ENCODE assay signal across 10 cellular contexts in genomic region chr14:23366163-23366921, GRCh38. TPM values are rescaled to one million over a fixed set of nuclear protein-coding genes. Genes with fewer than 3 reads are reported as not detected.
DNase-seq lines count a peak whose midpoint lies in the region; ATAC-seq and TF ChIP-seq lines count a peak whose summit lies in the region.
"Had no signal": no experiment of that assay in that cellular context is flagged by ENCODE, and none has a peak within 500 bp of the region (broad histone marks: within the 10 kb centered on the region; RNA-seq: fewer than 3 reads in every experiment).

No MANE protein-coding gene starts in this region.

- no peaks in the 10 kb centered on the region for H3K4me1 Mint-ChIP-seq in natural killer cell

- H3K4me3 ChIP-seq in prostate gland = peak overlapping the region; percentile 48 to 55

- H3K4me1 ChIP-seq in ES-I3 (ENCODE audit: insufficient read depth, low read length) (peaks cover 13% of the 10 kb centered on the region), prostate gland (replicated peaks) (peaks cover 6% of the 10 kb centered on the region)

- H3K9me3 ChIP-seq in ES-I3 (ENCODE audit: control insufficient read depth, insufficient read depth, low read length) (no peaks in the 10 kb centered on the region), prostate gland (no peaks in the 10 kb centered on the region)

- TF ChIP-seq POLR2A in prostate gland (IDR thresholded peaks at IDR 0.05) = peak; percentile 82

- no peak overlapping the region for H3K27ac Mint-ChIP-seq in natural killer cell

- no peak for TF ChIP-seq CTCF in prostate gland (IDR thresholded peaks at IDR 0.05)
- no peak for TF ChIP-seq CTCF in natural killer cell (IDR thresholded peaks at IDR 0.05)

- intact Hi-C loops in prostate gland (cut with DNase I) (no loop called here), natural killer cell (cut with micrococcal nuclease) (no loop called here)

- H3K27ac ChIP-seq in prostate gland = peak overlapping the region; percentile 97 to 98

- H3K36me3 Mint-ChIP-seq in natural killer cell = no peaks in the 10 kb centered on the region

- no peaks in the 10 kb centered on the region for H3K9me3 Mint-ChIP-seq in natural killer cell

- no peaks in the 10 kb centered on the region for H3K27me3 ChIP-seq in prostate gland (replicated peaks; ENCODE audit: insufficient read depth)

- peak in 49 of 56 donors; percentile 19 to 84 (median 72) for DNase-seq in amygdala (lab: John Stamatoyannopoulos, UW)
- peak; percentile 69 for DNase-seq in hepatic stellate cell (ENCODE audit: low spot score)
- DNase-seq in prostate gland (ENCODE audit: low spot score) = peak; percentile 79
- no peak for DNase-seq in activated CD8-positive, alpha-beta memory T cell treated with anti-CD3 and anti-CD28 coated beads for 24 hours
- no peak for DNase-seq in germinal center (ENCODE audit: low spot score)
- no peak for DNase-seq in natural killer cell

- ATAC-seq in GM21447 (IDR thresholded peaks at IDR 0.05; ENCODE audit: unreplicated experiment) (no peak), natural killer cell (no peak)

- 4% methylated on average over 48 of the region's 48 CpGs for WGBS in prostate gland

- H3K27me3 Mint-ChIP-seq in natural killer cell (ENCODE audit: low read depth in 2 of 2) = peaks cover 28 to 34% of the 10 kb centered on the region in 2 donors

- H3K9ac ChIP-seq in ES-I3 (ENCODE audit: low read depth, low read length) = peak overlapping the region; percentile 89

- H3K36me3 ChIP-seq in ES-I3 (ENCODE audit: insufficient read depth, low read length) = no peaks in the 10 kb centered on the region
- H3K36me3 ChIP-seq in prostate gland = no peaks in the 10 kb centered on the region

- H3K4me3 Mint-ChIP-seq in natural killer cell = no peak overlapping the region

RNA-seq across cellular contexts. Expression of gene EFS, which starts 1.4 kb away (rescaled TPM):
- total RNA-seq in prostate gland (10 to 100 TPM; 26.5 to 53.2 TPM), natural killer cell (not detected)
- total RNA-seq: SK-MEL-5 had no signal

RNA-seq across cellular contexts. Expression of gene IL25, which starts 6.3 kb away (rescaled TPM):
- total RNA-seq in prostate gland = not detected
- not detected for total RNA-seq in natural killer cell
- total RNA-seq: renal cortical epithelial cell, SK-MEL-5 had no signal

RNA-seq across cellular contexts. Expression of gene CMTM5, which starts 10.5 kb away (rescaled TPM):
- total RNA-seq in prostate gland = 1 to 10 TPM in 1 of 2 donors, not detected in 1; 1.5 TPM
- 1 to 10 TPM in 2 of 3 donors, not detected in 1; 2.9 to 4.5 TPM for total RNA-seq in natural killer cell
- total RNA-seq: renal cortical epithelial cell, SK-MEL-5 had no signal

RNA-seq across cellular contexts. Expression of gene SLC22A17, which starts 13.7 kb away (rescaled TPM):
- total RNA-seq in prostate gland (100 to 1,000 TPM; 207 to 351 TPM), natural killer cell (under 1 TPM in 2 of 3 donors, not detected in 1; 0.28 to 1.00 TPM)

RNA-seq across cellular contexts. Expression of gene MYH6, which starts 41.7 kb away (rescaled TPM):
- total RNA-seq in prostate gland (1 to 10 TPM in 1 of 2 donors, not detected in 1; 3.1 TPM), natural killer cell (not detected)
- total RNA-seq: renal cortical epithelial cell, SK-MEL-5 had no signal

Comparison
In these comparisons a context has a peak if more than half of its experiments do, and no peak if none do; other contexts are left out.
1. DNase-seq: peak in amygdala (49 of 56), hepatic stellate cell (single experiment) and prostate gland (single experiment); none in activated CD8-positive, alpha-beta memory T cell treated with anti-CD3 and anti-CD28 coated beads for 24 hours (single experiment), germinal center (single experiment) and natural killer cell (single experiment).
2. RNA of gene EFS, which starts 1.4 kb away (total RNA-seq): 26.5 to 53.2 TPM in prostate gland; not detected in natural killer cell; every median in the first group is over 10 times any median in the second.